ENCODE assay signal across 24 cellular contexts in the genomic region with DNA sequence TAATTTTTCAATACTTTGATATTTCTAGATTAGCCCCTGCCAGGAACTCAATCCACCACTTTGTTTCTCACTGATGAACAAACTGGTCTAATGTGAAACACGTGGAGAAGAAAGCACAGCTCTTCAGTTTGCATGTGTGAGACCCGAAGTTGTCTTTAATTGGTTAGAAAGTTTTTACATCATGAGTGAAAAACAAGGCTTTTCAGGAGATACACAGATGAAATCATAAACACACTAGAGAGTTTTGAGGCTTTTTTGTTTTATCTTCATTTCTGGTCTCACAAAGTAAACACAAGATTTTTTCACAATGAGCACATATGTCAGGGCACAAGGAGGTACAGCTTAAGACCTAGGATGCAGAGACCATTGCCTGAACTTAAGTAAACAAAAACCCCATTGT.
A peak's percentile ranks its signal among the peaks of the same experiment; 100 is the strongest.
DNase-seq lines count a peak whose midpoint lies in the region; ATAC-seq and TF ChIP-seq lines count a peak whose summit lies in the region.
"Had no signal": no experiment of that assay in that cellular context is flagged by ENCODE, and none has a peak within 500 bp of the region (broad histone marks: within the 10 kb centered on the region; RNA-seq: fewer than 3 reads in every experiment).

No MANE protein-coding gene starts in this region.

- ATAC-seq in HG02642 (IDR thresholded peaks at IDR 0.05; ENCODE audit: poor library complexity, unreplicated experiment) (no peak), GM19035 (IDR thresholded peaks at IDR 0.05; ENCODE audit: unreplicated experiment) (no peak)
- ATAC-seq: foreskin keratinocyte, heart right ventricle, lower lobe of right lung had no signal

- TF ChIP-seq CTCF in AG10803 (conservative IDR thresholded peaks at IDR 0.05; ENCODE audit: low read length) (no peak), foreskin fibroblast (IDR thresholded peaks at IDR 0.05; ENCODE audit: low read depth, low read length) (no peak)

- H3K4me3 ChIP-seq in AG10803 (ENCODE audit: low read length) (no peak overlapping the region), foreskin fibroblast (ENCODE audit: low read depth in 1 of 2, low read length in 2 of 2) (no peak overlapping the region)
- H3K4me3 ChIP-seq: dorsolateral prefrontal cortex, heart right ventricle, lower lobe of right lung, ovary, tibial nerve had no signal

- DNase-seq in AG10803 (ENCODE audit: low read depth) = peak; percentile 24
- DNase-seq in HCEC 1CT = peak; percentile 49
- DNase-seq in amniotic epithelial cell (ENCODE audit: low read depth) = peak; percentile 83
- DNase-seq in foreskin fibroblast = peak; percentile 23 to 58
- DNase-seq in GDM1 (lab: John Stamatoyannopoulos, UW) = no peak
- DNase-seq: activated CD4-positive, alpha-beta T cell treated with anti-CD3 and anti-CD28 coated beads for 4 hours; activated effector memory CD4-positive, alpha-beta T cell treated with Interleukin-2 at 50 U/mL for 16 hours; CD4-positive, CD25-positive, alpha-beta regulatory T cell; cerebellar nuclear complex; dorsolateral prefrontal cortex; foreskin keratinocyte; heart right ventricle; Karpas-422; kidney glomerular epithelial cell; lower lobe of right lung; NCI-H146; NCI-H446 treated with DMSO at 0.1 percent for 48 hours; nephron progenitor cell; OCI-M1; ovary; stimulated activated CD4-positive, alpha-beta T cell treated with anti-CD3 and anti-CD28 coated beads, Interleukin-2, amount 100 ng/mL, for 48 hours had no signal
